Comparison of ENCODE assay signal across 8 cellular contexts in the genomic region with DNA sequence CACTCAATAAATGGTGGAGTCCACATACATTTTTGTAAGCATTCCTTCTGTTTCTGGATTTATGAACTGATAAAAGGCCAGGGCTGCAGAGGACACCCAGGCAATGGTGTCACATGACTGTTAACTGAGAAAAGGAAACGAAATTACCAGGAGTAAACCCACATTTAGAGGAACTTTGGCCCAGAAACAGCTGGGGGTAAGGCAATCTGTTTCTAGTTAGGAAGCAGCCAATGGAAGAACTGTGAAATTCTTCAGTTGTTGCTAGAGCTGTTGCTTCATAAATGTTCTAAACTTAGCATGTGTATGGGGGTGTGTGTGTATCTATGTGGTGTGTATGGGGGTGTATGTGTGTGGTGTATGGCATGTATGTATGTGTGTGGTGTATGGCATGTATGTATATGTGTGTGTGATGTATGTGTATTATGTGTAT. TPM values are rescaled to one million over a fixed set of nuclear protein-coding genes. Genes with fewer than 3 reads are reported as not detected.
A peak's percentile ranks its signal among the peaks of the same experiment; 100 is the strongest.
DNase-seq lines count a peak whose midpoint lies in the region; ATAC-seq and TF ChIP-seq lines count a peak whose summit lies in the region.

No MANE protein-coding gene starts in this region.

- no peaks in the 10 kb centered on the region for H3K9me3 ChIP-seq in CD4-positive, alpha-beta T cell (ENCODE audit: control insufficient read depth, low read length)
- no peaks in the 10 kb centered on the region for H3K9me3 ChIP-seq in osteoblast (ENCODE audit: low read depth, low read length)

- ATAC-seq in CD4-positive, alpha-beta T cell (ENCODE audit: poor library complexity), result no peak
- ATAC-seq in GM18861 (IDR thresholded peaks at IDR 0.05; ENCODE audit: unreplicated experiment) (no peak), HG02678 (IDR thresholded peaks at IDR 0.05; ENCODE audit: unreplicated experiment) (no peak)

- POLR2A ChIA-PET in CD4-positive, alpha-beta T cell (lab: Charles Lee), result interaction anchor here (0.5 to 6.8 kb wide), 13 partner anchors 9 to 127 kb away, joined by 3 to 102 read pairs (median 4); partner anchors contain the start of genes BBIP1, PDCD4 and SHOC2

- peak overlapping the region; percentile 92 for H3K27ac ChIP-seq in CD4-positive, alpha-beta T cell (ENCODE audit: low read depth, low read length)
- H3K27ac ChIP-seq in osteoblast (ENCODE audit: low read depth, low read length), result no peak overlapping the region

- no peaks in the 10 kb centered on the region for H3K27me3 Mint-ChIP-seq in CD4-positive, alpha-beta T cell

- peak overlapping the region; percentile 96 for H3K27ac Mint-ChIP-seq in CD4-positive, alpha-beta T cell

- no peaks in the 10 kb centered on the region for H3K79me2 ChIP-seq in osteoblast (ENCODE audit: insufficient read depth, low read length)

- no peak overlapping the region for H3K4me2 ChIP-seq in osteoblast (ENCODE audit: insufficient read depth, low read length)

- H4K20me1 ChIP-seq in osteoblast (ENCODE audit: insufficient read depth, low read length), result no peaks in the 10 kb centered on the region

- H3K27me3 ChIP-seq in CD4-positive, alpha-beta T cell (ENCODE audit: control insufficient read depth, insufficient read depth, low read length), result no peaks in the 10 kb centered on the region
- no peaks in the 10 kb centered on the region for H3K27me3 ChIP-seq in osteoblast (ENCODE audit: insufficient read depth, low read length)

- no peaks in the 10 kb centered on the region for H3K36me3 Mint-ChIP-seq in CD4-positive, alpha-beta T cell (ENCODE audit: low read depth)

- intact Hi-C loops in CD4-positive, alpha-beta T cell (cut with DNase I, micrococcal nuclease), result loop anchor here in 1 of 2 experiments (1.0 kb wide), 1 partner anchor 12 kb away; no protein-coding TSS in a partner anchor

- H3K9me3 Mint-ChIP-seq in CD4-positive, alpha-beta T cell, result no peaks in the 10 kb centered on the region

- H3K4me3 Mint-ChIP-seq in CD4-positive, alpha-beta T cell, result peak overlapping the region; percentile 18

- peak overlapping the region; percentile 64 for H2AFZ ChIP-seq in osteoblast (ENCODE audit: low read length)

- peaks cover 91% of the 10 kb centered on the region for H3K4me1 Mint-ChIP-seq in CD4-positive, alpha-beta T cell (ENCODE audit: low read depth)

- no peak overlapping the region for H3K4me3 ChIP-seq in osteoblast (ENCODE audit: insufficient read depth, low read length)

- no peak for TF ChIP-seq CTCF in CD4-positive, alpha-beta T cell (IDR thresholded peaks at IDR 0.05)
- TF ChIP-seq CTCF in osteoblast (IDR thresholded peaks at IDR 0.05; ENCODE audit: extremely low read depth, low read depth, low read length), result no peak

- CTCF ChIA-PET in CD4-positive, alpha-beta T cell (lab: Charles Lee), result interaction anchor here (1.5 kb wide), 1 partner anchor 56 kb away, joined by 4 read pairs; no protein-coding TSS in a partner anchor

- peaks cover 12% of the 10 kb centered on the region for H3K4me1 ChIP-seq in osteoblast (ENCODE audit: insufficient read depth, low read length)

- DNase-seq in CD4-positive, alpha-beta T cell, result no peak
- peak; percentile 14 for DNase-seq in NCI-H69 (lab: John Stamatoyannopoulos, UW)
- peak; percentile 65 for DNase-seq in dedifferentiated amniotic fluid mesenchymal stem cell (ENCODE audit: extremely low spot score)
- no peak for DNase-seq in osteoblast (ENCODE audit: insufficient read length, low spot score, missing footprints)
- DNase-seq in stimulated activated naive CD4-positive, alpha-beta T cell (lab: John Stamatoyannopoulos, UW), result no peak
- no peak for DNase-seq in iPS-NIHi7 (ENCODE audit: extremely low spot score)

- no peaks in the 10 kb centered on the region for H3K36me3 ChIP-seq in osteoblast (ENCODE audit: insufficient read depth, low read length)

RNA-seq across cellular contexts. Expression of gene PDCD4, which starts 11.8 kb away (rescaled TPM):
- total RNA-seq in CD4-positive, alpha-beta T cell, result 100 to 1,000 TPM; 352 to 358 TPM
- 63.1 and 73.8 TPM in 2 replicates for total RNA-seq in osteoblast

RNA-seq across cellular contexts. Expression of gene BBIP1, which starts 59.0 kb away (rescaled TPM):
- 10 to 100 TPM; 17.1 to 21.9 TPM for total RNA-seq in CD4-positive, alpha-beta T cell
- total RNA-seq in osteoblast, result 31.2 and 32.2 TPM in 2 replicates

RNA-seq across cellular contexts. Expression of gene SHOC2, which starts 59.4 kb away (rescaled TPM):
- total RNA-seq in CD4-positive, alpha-beta T cell, result 10 to 100 TPM; 65.9 to 66.9 TPM
- total RNA-seq in osteoblast, result 69.0 and 73.8 TPM in 2 replicates

Comparison
In these comparisons a context has a peak if more than half of its experiments do, and no peak if none do; other contexts are left out.
1. DNase-seq: peak in NCI-H69 (single experiment) and dedifferentiated amniotic fluid mesenchymal stem cell (single experiment); none in CD4-positive, alpha-beta T cell (0 of 10), osteoblast (single experiment), stimulated activated naive CD4-positive, alpha-beta T cell (0 of 6) and iPS-NIHi7 (single experiment).